In the genomic region with DNA sequence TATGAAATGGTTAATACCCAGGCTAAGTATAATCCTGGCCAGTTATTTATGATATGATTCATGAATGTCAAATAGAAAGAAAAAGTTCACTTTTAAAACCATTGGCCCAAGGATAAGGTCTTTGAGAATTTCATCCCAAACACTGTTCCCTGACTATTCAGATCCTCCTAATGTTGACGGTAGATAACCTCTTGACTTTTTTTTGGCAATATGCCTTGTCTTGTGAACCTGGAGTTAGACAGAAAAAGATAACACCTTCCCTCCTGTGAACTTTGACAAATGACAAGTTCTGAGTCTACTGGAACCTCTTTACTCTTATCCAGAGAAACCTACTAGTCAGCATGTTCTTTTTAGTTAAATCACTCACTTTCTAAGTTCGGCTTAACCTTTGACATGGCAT, we compare ENCODE assay signal across 33 cellular contexts.
"Had no signal": no experiment of that assay in that cellular context is flagged by ENCODE, and none has a peak within 500 bp of the region (broad histone marks: within the 10 kb centered on the region; RNA-seq: fewer than 3 reads in every experiment).

No MANE protein-coding gene starts in this region.

- DNase-seq: activated CD4-positive, alpha-beta memory T cell treated with anti-CD3 and anti-CD28 coated beads, Interleukin-2, amount 10 ng/mL, durations not matched to agents 7 days and 5 days; activated CD4-positive, alpha-beta T cell treated with anti-CD3 and anti-CD28 coated beads, Interleukin-2, amount 10 ng/mL, durations not matched to agents 24 days and 14 days; activated CD4-positive, CD25-positive, alpha-beta regulatory T cell treated with anti-CD3 and anti-CD28 coated beads, Interleukin-2, amount 50 U/mL, for 72 hours; activated gamma-delta T cell treated with Interleukin-2 at 50 U/mL for 16 hours; activated naive CD8-positive, alpha-beta T cell treated with anti-CD3 and anti-CD28 coated beads, Interleukin-2, amount 50 U/mL, for 24 hours; activated T-cell treated with anti-CD3 and anti-CD28 coated beads, Interleukin-2, amount 50 U/mL, for 4 hours; amygdala; caudate nucleus; cortex of kidney; foreskin keratinocyte; heart right ventricle; midbrain; naive thymus-derived CD8-positive, alpha-beta T cell; nucleus accumbens; pancreas; retina; sigmoid colon; stimulated activated CD4-positive, alpha-beta T cell treated with anti-CD3 and anti-CD28 coated beads, Interleukin-15, amount 100 ng/mL, for 24 hours; stimulated activated CD4-positive, alpha-beta T cell treated with anti-CD3 and anti-CD28 coated beads, Interleukin-2, amount 100 ng/mL, for 24 hours; stimulated activated naive B cell treated with anti-CD40 and anti-IgM and Interleukin-4, amounts not matched to agents 10 μg/mL and 1 μg/mL and 100 μg/mL, for 72 hours; stomach; T-helper 9 cell; thyroid gland; upper lobe of left lung had no signal

- H3K4me1 Mint-ChIP-seq: activated naive CD4-positive, alpha-beta T cell treated with anti-CD3 and anti-CD28 coated beads, Interleukin-2, amount 50 U/mL, for 24 hours; activated naive CD8-positive, alpha-beta T cell treated with anti-CD3 and anti-CD28 coated beads, Interleukin-2, amount 50 U/mL, for 24 hours; naive thymus-derived CD8-positive, alpha-beta T cell; stimulated activated naive B cell treated with anti-CD40 and anti-IgM and Interleukin-4, amounts not matched to agents 10 μg/mL and 1 μg/mL and 100 μg/mL, for 72 hours had no signal

- H3K4me3 ChIP-seq: heart right ventricle, pancreas, prostate gland, sigmoid colon, stomach, thyroid gland, upper lobe of left lung, vagina had no signal

- H3K9me3 ChIP-seq: heart right ventricle, pancreas, prostate gland, sigmoid colon, stomach, thyroid gland, upper lobe of left lung, vagina had no signal

- H3K27ac ChIP-seq: foreskin keratinocyte, heart right ventricle, pancreas, prostate gland, sigmoid colon, stomach, thyroid gland, upper lobe of left lung, vagina had no signal

- H3K4me3 Mint-ChIP-seq: activated CD4-positive, alpha-beta memory T cell treated with anti-CD3 and anti-CD28 coated beads, Interleukin-2, amount 10 ng/mL, durations not matched to agents 7 days and 5 days; activated CD4-positive, alpha-beta T cell treated with anti-CD3 and anti-CD28 coated beads, Interleukin-2, amount 10 ng/mL, durations not matched to agents 24 days and 14 days; activated naive CD4-positive, alpha-beta T cell treated with anti-CD3 and anti-CD28 coated beads, Interleukin-2, amount 50 U/mL, for 24 hours; activated naive CD8-positive, alpha-beta T cell treated with anti-CD3 and anti-CD28 coated beads, Interleukin-2, amount 50 U/mL, for 24 hours; activated T-cell treated with anti-CD3 and anti-CD28 coated beads, Interleukin-2, amount 50 U/mL, for 4 hours; activated T-helper 17 cell treated with anti-CD3 and anti-CD28 coated beads, Interleukin-2, amount 50 U/mL, for 72 hours; naive thymus-derived CD8-positive, alpha-beta T cell; neural crest cell; stimulated activated naive B cell treated with anti-CD40 and anti-IgM and Interleukin-4, amounts not matched to agents 10 μg/mL and 1 μg/mL and 100 μg/mL, for 72 hours; T-helper 1 cell treated with Interleukin-12 subunit alpha and Interleukin-12 subunit beta and Interleukin-4 antibody, amounts not matched to agents 30 μg/mL and 1 μg/mL, for 36 hours had no signal

- H3K27ac Mint-ChIP-seq: activated CD4-positive, alpha-beta memory T cell treated with anti-CD3 and anti-CD28 coated beads, Interleukin-2, amount 10 ng/mL, durations not matched to agents 7 days and 5 days; activated CD4-positive, alpha-beta T cell treated with anti-CD3 and anti-CD28 coated beads, Interleukin-2, amount 10 ng/mL, durations not matched to agents 24 days and 14 days; activated naive CD4-positive, alpha-beta T cell treated with anti-CD3 and anti-CD28 coated beads, Interleukin-2, amount 50 U/mL, for 24 hours; activated naive CD8-positive, alpha-beta T cell treated with anti-CD3 and anti-CD28 coated beads, Interleukin-2, amount 50 U/mL, for 24 hours; activated T-helper 17 cell treated with anti-CD3 and anti-CD28 coated beads, Interleukin-2, amount 50 U/mL, for 72 hours; naive thymus-derived CD8-positive, alpha-beta T cell; stimulated activated naive B cell treated with anti-CD40 and anti-IgM and Interleukin-4, amounts not matched to agents 10 μg/mL and 1 μg/mL and 100 μg/mL, for 72 hours; T-helper 1 cell treated with Interleukin-12 subunit alpha and Interleukin-12 subunit beta and Interleukin-4 antibody, amounts not matched to agents 30 μg/mL and 1 μg/mL, for 36 hours had no signal

- H3K4me1 ChIP-seq: pancreas, prostate gland, sigmoid colon, thyroid gland, upper lobe of left lung, vagina had no signal

- H3K27me3 ChIP-seq: foreskin keratinocyte, heart right ventricle, sigmoid colon, stomach, thyroid gland, upper lobe of left lung, vagina had no signal

- H3K36me3 ChIP-seq: heart right ventricle, pancreas, prostate gland, sigmoid colon, stomach, thyroid gland, upper lobe of left lung, vagina had no signal

- H3K36me3 Mint-ChIP-seq: activated naive CD4-positive, alpha-beta T cell treated with anti-CD3 and anti-CD28 coated beads, Interleukin-2, amount 50 U/mL, for 24 hours; naive thymus-derived CD8-positive, alpha-beta T cell; stimulated activated naive B cell treated with anti-CD40 and anti-IgM and Interleukin-4, amounts not matched to agents 10 μg/mL and 1 μg/mL and 100 μg/mL, for 72 hours had no signal

- ATAC-seq: activated naive CD8-positive, alpha-beta T cell treated with anti-CD3 and anti-CD28 coated beads, Interleukin-2, amount 50 U/mL, for 24 hours; activated T-cell treated with anti-CD3 and anti-CD28 coated beads, Interleukin-2, amount 50 U/mL, for 4 hours; activated T-helper 17 cell treated with anti-CD3 and anti-CD28 coated beads, Interleukin-2, amount 50 U/mL, for 72 hours; esophagus mucosa; foreskin keratinocyte; heart right ventricle; naive thymus-derived CD8-positive, alpha-beta T cell; pancreas; stimulated activated naive B cell treated with anti-CD40 and anti-IgM and Interleukin-4, amounts not matched to agents 10 μg/mL and 1 μg/mL and 100 μg/mL, for 72 hours had no signal

- H3K9me3 Mint-ChIP-seq: activated naive CD4-positive, alpha-beta T cell treated with anti-CD3 and anti-CD28 coated beads, Interleukin-2, amount 50 U/mL, for 24 hours; activated naive CD8-positive, alpha-beta T cell treated with anti-CD3 and anti-CD28 coated beads, Interleukin-2, amount 50 U/mL, for 24 hours; activated T-cell treated with anti-CD3 and anti-CD28 coated beads, Interleukin-2, amount 50 U/mL, for 4 hours; neural crest cell; stimulated activated naive B cell treated with anti-CD40 and anti-IgM and Interleukin-4, amounts not matched to agents 10 μg/mL and 1 μg/mL and 100 μg/mL, for 72 hours had no signal

- FAIRE-seq: islet of Langerhans, pancreas, TTC549 had no signal
